ENCODE assay signal across 9 cellular contexts in genomic region chr6:7389451-7390217, GRCh38. TPM values are rescaled to one million over a fixed set of nuclear protein-coding genes. Genes with fewer than 3 reads are reported as not detected.
DNase-seq lines count a peak whose midpoint lies in the region; ATAC-seq and TF ChIP-seq lines count a peak whose summit lies in the region.
"Had no signal": no experiment of that assay in that cellular context is flagged by ENCODE, and none has a peak within 500 bp of the region (broad histone marks: within the 10 kb centered on the region; RNA-seq: fewer than 3 reads in every experiment).

Gene CAGE1 (minus strand): TSS chr6:7389742. CDS start chr6:7387173, 2,569 bp downstream.
Gene RIOK1 (plus strand): TSS chr6:7389808. CDS start chr6:7390003, 195 bp downstream.

- peak within 1 kb of the TSS; percentile 89 for H3K4me3 Mint-ChIP-seq in activated CD4-positive, alpha-beta T cell treated with anti-CD3 and anti-CD28 coated beads, Interleukin-2, amount 10 ng/mL, durations not matched to agents 7 days and 5 days

- ATAC-seq in GM19328 (IDR thresholded peaks at IDR 0.05; ENCODE audit: unreplicated experiment): peak; percentile 96
- ATAC-seq in HG03469 (IDR thresholded peaks at IDR 0.05; ENCODE audit: unreplicated experiment): peak; percentile 84
- peak; percentile 99 for ATAC-seq in left lung

- no peaks in the 10 kb centered on the region for H3K27me3 Mint-ChIP-seq in activated CD4-positive, alpha-beta T cell treated with anti-CD3 and anti-CD28 coated beads, Interleukin-2, amount 10 ng/mL, durations not matched to agents 7 days and 5 days

- peak within 1 kb of the TSS; percentile 94 for H3K27ac Mint-ChIP-seq in activated CD4-positive, alpha-beta T cell treated with anti-CD3 and anti-CD28 coated beads, Interleukin-2, amount 10 ng/mL, durations not matched to agents 7 days and 5 days

- H3K27me3 ChIP-seq in left lung: no peaks in the 10 kb centered on the region

- peaks cover 0 to 18% of the 10 kb centered on the region in 2 donors for H3K36me3 ChIP-seq in left lung

- H3K4me3 ChIP-seq in left lung: peak within 1 kb of the TSS; percentile 83 to 94

- no peaks in the 10 kb centered on the region for H3K9me3 ChIP-seq in left lung

- H3K4me1 Mint-ChIP-seq in activated CD4-positive, alpha-beta T cell treated with anti-CD3 and anti-CD28 coated beads, Interleukin-2, amount 10 ng/mL, durations not matched to agents 7 days and 5 days: peaks cover 41% of the 10 kb centered on the region

- no peaks in the 10 kb centered on the region for H3K9me3 Mint-ChIP-seq in activated CD4-positive, alpha-beta T cell treated with anti-CD3 and anti-CD28 coated beads, Interleukin-2, amount 10 ng/mL, durations not matched to agents 7 days and 5 days

- POLR2A ChIA-PET in activated CD4-positive, alpha-beta T cell treated with anti-CD3 and anti-CD28 coated beads, Interleukin-2, amount 10 ng/mL, durations not matched to agents 7 days and 5 days (lab: Charles Lee): interaction anchor here (0.6 to 1.4 kb wide), 3 partner anchors 14 to 76 kb away, joined by 3 read pairs; no protein-coding TSS in a partner anchor

- intact Hi-C loops in left lung (cut with DNase I): loop anchor here in 1 of 2 donors (10.0 kb wide), 1 partner anchor 85 kb away; no protein-coding TSS in a partner anchor

- H3K27ac ChIP-seq in left lung: peak within 1 kb of the TSS; percentile 92 to 95

- H3K36me3 Mint-ChIP-seq in activated CD4-positive, alpha-beta T cell treated with anti-CD3 and anti-CD28 coated beads, Interleukin-2, amount 10 ng/mL, durations not matched to agents 7 days and 5 days (ENCODE audit: low read depth): peaks cover 28% of the 10 kb centered on the region

- CTCF ChIA-PET in activated CD4-positive, alpha-beta T cell treated with anti-CD3 and anti-CD28 coated beads, Interleukin-2, amount 10 ng/mL, durations not matched to agents 7 days and 5 days (lab: Charles Lee): interaction anchor here (0.9 to 1.6 kb wide), 5 partner anchors 14 to 200 kb away, joined by 3 read pairs; partner anchors contain the start of gene SNRNP48

- peak; percentile 52 to 94 (median 89) for DNase-seq in C1 segment of cervical spinal cord (lab: John Stamatoyannopoulos, UW)
- peak; percentile 92 to 97 for DNase-seq in NCI-H526 (lab: John Stamatoyannopoulos, UW)
- DNase-seq in activated CD4-positive, alpha-beta T cell treated with anti-CD3 and anti-CD28 coated beads, Interleukin-2, amount 10 ng/mL, durations not matched to agents 7 days and 5 days: peak; percentile 95
- DNase-seq in dedifferentiated amniotic fluid mesenchymal stem cell (ENCODE audit: extremely low spot score): peak; percentile 97
- peak; percentile 96 to 98 for DNase-seq in left lung
- DNase-seq in stimulated activated CD4-positive, alpha-beta T cell treated with anti-CD3 and anti-CD28 coated beads, Interleukin-2, amount 100 ng/mL, for 4 hours (ENCODE audit: low read depth): peak; percentile 95

- peaks cover 7 to 28% of the 10 kb centered on the region in 2 donors for H3K4me1 ChIP-seq in left lung

- TF ChIP-seq CTCF in left lung (IDR thresholded peaks at IDR 0.05): peak in 1 of 2 donors; percentile 12

RNA-seq across cellular contexts. Expression of gene CAGE1, which starts in this region (rescaled TPM):
- total RNA-seq in activated CD4-positive, alpha-beta T cell treated with anti-CD3 and anti-CD28 coated beads, Interleukin-2, amount 10 ng/mL, durations not matched to agents 7 days and 5 days: under 1 TPM in 1 of 2 experiments, not detected in 1; 0.12 TPM
- total RNA-seq in left lung: not detected
- total RNA-seq: subcutaneous adipose tissue had no signal

RNA-seq across cellular contexts. Expression of gene RIOK1, which starts in this region (rescaled TPM):
- 10 to 100 TPM; 25.8 to 29.1 TPM for total RNA-seq in activated CD4-positive, alpha-beta T cell treated with anti-CD3 and anti-CD28 coated beads, Interleukin-2, amount 10 ng/mL, durations not matched to agents 7 days and 5 days
- 10 to 100 TPM; 15.0 to 23.3 TPM for total RNA-seq in left lung

Comparison
In these comparisons a context has a peak if more than half of its experiments do, and no peak if none do; other contexts are left out.
1. Peak in every context shown above with its lines: DNase-seq, ATAC-seq, H3K4me3 ChIP-seq and H3K27ac ChIP-seq.